ENCODE assay signal across 8 cellular contexts in the genomic region with DNA sequence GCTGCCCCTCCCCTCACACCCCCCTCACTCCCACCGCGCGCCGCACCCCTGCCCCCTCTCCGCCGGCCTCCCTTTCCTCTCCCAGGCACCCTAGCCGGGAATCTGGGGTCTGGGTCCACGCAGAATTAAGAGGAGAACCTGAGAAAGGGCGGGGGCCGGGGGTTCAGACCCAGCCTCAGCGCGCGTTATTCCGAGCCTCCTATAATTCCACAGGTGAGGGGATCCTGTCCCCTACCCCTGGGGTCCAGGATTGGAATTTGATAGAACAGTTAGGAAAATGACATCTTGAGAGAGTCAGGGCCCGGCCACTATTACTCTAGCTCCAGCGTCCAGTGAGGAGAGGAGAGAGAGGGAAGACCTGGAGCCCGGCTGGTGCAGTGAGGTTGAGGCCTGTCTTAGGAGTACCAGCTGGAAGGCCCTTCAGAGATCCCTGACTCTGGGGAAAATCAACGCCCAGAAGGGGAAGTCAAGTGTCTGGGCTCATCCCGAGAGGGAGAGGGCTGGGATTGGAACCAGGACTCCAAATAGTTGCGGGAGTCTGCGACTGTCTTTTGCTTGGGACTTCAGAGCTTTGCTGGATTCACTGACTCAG. TPM values are rescaled to one million over a fixed set of nuclear protein-coding genes. Genes with fewer than 3 reads are reported as not detected.
DNase-seq lines count a peak whose midpoint lies in the region; ATAC-seq and TF ChIP-seq lines count a peak whose summit lies in the region.

No MANE protein-coding gene starts in this region.

- peak overlapping the region; percentile 91 for H3K4me2 ChIP-seq in smooth muscle cell

- WGBS in smooth muscle cell (ENCODE audit: low lambda C conversion rate), result 32% methylated on average over 17 of the region's 21 CpGs

- no peaks in the 10 kb centered on the region for H3K9me3 ChIP-seq in smooth muscle cell (replicated peaks; ENCODE audit: low read depth)

- H2AFZ ChIP-seq in smooth muscle cell (ENCODE audit: low read depth), result no peak overlapping the region

- H3K36me3 ChIP-seq in smooth muscle cell (ENCODE audit: low read depth), result no peaks in the 10 kb centered on the region

- no peak for ATAC-seq in activated T-cell treated with anti-CD3 and anti-CD28 coated beads, Interleukin-2, amount 50 U/mL, for 72 hours (replicated peaks in 1 of 2)

- no peaks in the 10 kb centered on the region for H3K27me3 ChIP-seq in smooth muscle cell (ENCODE audit: low read depth)

- no peaks in the 10 kb centered on the region for H3K79me2 ChIP-seq in smooth muscle cell (ENCODE audit: low read depth)

- H3K4me3 ChIP-seq in iPS-11a (ENCODE audit: low read depth, low read length) (peak overlapping the region; percentile 62), smooth muscle cell (peak overlapping the region; percentile 53)

- peak overlapping the region; percentile 94 for H3K27ac ChIP-seq in smooth muscle cell (ENCODE audit: low read depth)

- no peaks in the 10 kb centered on the region for H3K27me3 Mint-ChIP-seq in T-helper 1 cell treated with Interleukin-12 subunit alpha and Interleukin-12 subunit beta and Interleukin-4 antibody, amounts not matched to agents 30 μg/mL and 1 μg/mL, for 36 hours (ENCODE audit: low read depth)
- no peaks in the 10 kb centered on the region for H3K27me3 Mint-ChIP-seq in activated T-cell treated with anti-CD3 and anti-CD28 coated beads, Interleukin-2, amount 50 U/mL, for 72 hours (ENCODE audit: low read depth)

- peaks cover 15% of the 10 kb centered on the region for H3F3A ChIP-seq in smooth muscle cell (ENCODE audit: low read depth)

- DNase-seq in T-helper 1 cell (no peak), smooth muscle cell (lab: John Stamatoyannopoulos, UW; ENCODE audit: unreplicated experiment) (no peak), DMS 273 treated with DMSO at 0.1 percent for 48 hours (lab: John Stamatoyannopoulos, UW) (no peak), NCI-H1048 (lab: John Stamatoyannopoulos, UW) (no peak)
- DNase-seq in activated T-cell treated with anti-CD3 and anti-CD28 coated beads, Interleukin-2, amount 50 U/mL, for 72 hours, result no peak
- no peak for DNase-seq in effector CD4-positive, alpha-beta T cell

- H4K20me1 ChIP-seq in smooth muscle cell (ENCODE audit: low read depth), result no peaks in the 10 kb centered on the region

- H3K27ac Mint-ChIP-seq in T-helper 1 cell treated with Interleukin-12 subunit alpha and Interleukin-12 subunit beta and Interleukin-4 antibody, amounts not matched to agents 30 μg/mL and 1 μg/mL, for 36 hours, result peak overlapping the region; percentile 80
- peak overlapping the region; percentile 76 for H3K27ac Mint-ChIP-seq in activated T-cell treated with anti-CD3 and anti-CD28 coated beads, Interleukin-2, amount 50 U/mL, for 72 hours

- peaks cover 13% of the 10 kb centered on the region for H3K4me1 ChIP-seq in smooth muscle cell (ENCODE audit: low read depth)

- peak overlapping the region; percentile 60 for H3K4me3 Mint-ChIP-seq in T-helper 1 cell treated with Interleukin-12 subunit alpha and Interleukin-12 subunit beta and Interleukin-4 antibody, amounts not matched to agents 30 μg/mL and 1 μg/mL, for 36 hours
- H3K4me3 Mint-ChIP-seq in activated T-cell treated with anti-CD3 and anti-CD28 coated beads, Interleukin-2, amount 50 U/mL, for 72 hours, result peak overlapping the region; percentile 72 to 78

- peak overlapping the region; percentile 81 for H3K9ac ChIP-seq in smooth muscle cell (ENCODE audit: low read depth)

- no peak for TF ChIP-seq CTCF in smooth muscle cell (IDR thresholded peaks at IDR 0.05; ENCODE audit: borderline replicate concordance, insufficient read depth, poor library complexity, severe bottlenecking)

- H3K4me1 Mint-ChIP-seq in T-helper 1 cell treated with Interleukin-12 subunit alpha and Interleukin-12 subunit beta and Interleukin-4 antibody, amounts not matched to agents 30 μg/mL and 1 μg/mL, for 36 hours (ENCODE audit: low read depth), result peaks cover 47% of the 10 kb centered on the region
- peaks cover 78% of the 10 kb centered on the region for H3K4me1 Mint-ChIP-seq in activated T-cell treated with anti-CD3 and anti-CD28 coated beads, Interleukin-2, amount 50 U/mL, for 72 hours (ENCODE audit: low read depth)

- no peaks in the 10 kb centered on the region for H3K9me3 Mint-ChIP-seq in T-helper 1 cell treated with Interleukin-12 subunit alpha and Interleukin-12 subunit beta and Interleukin-4 antibody, amounts not matched to agents 30 μg/mL and 1 μg/mL, for 36 hours
- H3K9me3 Mint-ChIP-seq in activated T-cell treated with anti-CD3 and anti-CD28 coated beads, Interleukin-2, amount 50 U/mL, for 72 hours, result no peaks in the 10 kb centered on the region

- H3K36me3 Mint-ChIP-seq in T-helper 1 cell treated with Interleukin-12 subunit alpha and Interleukin-12 subunit beta and Interleukin-4 antibody, amounts not matched to agents 30 μg/mL and 1 μg/mL, for 36 hours (ENCODE audit: low read depth), result peaks cover 6% of the 10 kb centered on the region
- no peaks in the 10 kb centered on the region for H3K36me3 Mint-ChIP-seq in activated T-cell treated with anti-CD3 and anti-CD28 coated beads, Interleukin-2, amount 50 U/mL, for 72 hours (ENCODE audit: insufficient read depth in 2 of 2)

RNA-seq across cellular contexts. Expression of a gene that starts 17.3 kb away (rescaled TPM):
- 1 to 10 TPM; 3.5 to 6.0 TPM for total RNA-seq in activated T-cell treated with anti-CD3 and anti-CD28 coated beads, Interleukin-2, amount 50 U/mL, for 72 hours
- total RNA-seq in smooth muscle cell, result 2.7 and 3.6 TPM in 2 replicates
- polyA plus RNA-seq in smooth muscle cell, result 4.1 and 9.1 TPM in 2 replicates

RNA-seq across cellular contexts. Expression of a gene that starts 24.7 kb away (rescaled TPM):
- 10 to 100 TPM; 39.4 to 40.1 TPM for total RNA-seq in activated T-cell treated with anti-CD3 and anti-CD28 coated beads, Interleukin-2, amount 50 U/mL, for 72 hours
- 33.5 and 55.8 TPM in 2 replicates for total RNA-seq in smooth muscle cell
- polyA plus RNA-seq in smooth muscle cell, result 70.7 and 71.5 TPM in 2 replicates

RNA-seq across cellular contexts. Expression of a gene that starts 55.2 kb away (rescaled TPM):
- total RNA-seq in activated T-cell treated with anti-CD3 and anti-CD28 coated beads, Interleukin-2, amount 50 U/mL, for 72 hours, result 10 to 100 TPM in 1 of 2 donors, 1 to 10 TPM in 1; 8.2 to 12.1 TPM
- 44.5 and 49.4 TPM in 2 replicates for total RNA-seq in smooth muscle cell
- 53.6 and 56.1 TPM in 2 replicates for polyA plus RNA-seq in smooth muscle cell
